Comparison of ENCODE assay signal across 18 cellular contexts in the genomic region with DNA sequence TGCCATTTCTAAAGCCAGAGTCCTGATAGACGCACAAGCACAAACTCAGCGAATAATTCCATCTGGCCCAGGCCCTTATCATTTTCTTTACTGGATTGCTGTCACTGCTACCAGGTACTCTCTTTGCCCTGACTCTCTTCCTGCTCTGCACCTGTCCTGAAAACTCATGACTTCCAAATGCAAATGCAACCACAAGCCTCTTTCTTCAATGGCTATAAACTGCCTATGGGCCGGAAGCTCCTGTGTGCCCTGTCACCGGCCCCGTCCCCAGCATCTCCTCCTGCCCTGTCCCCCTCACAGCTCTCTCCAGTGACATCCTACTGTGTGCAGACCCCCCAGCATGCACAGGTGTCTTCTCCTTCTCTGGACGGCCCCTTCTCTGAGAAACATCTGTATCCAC.
DNase-seq lines count a peak whose midpoint lies in the region; ATAC-seq, FAIRE-seq and TF ChIP-seq lines count a peak whose summit lies in the region.
"Had no signal": no experiment of that assay in that cellular context is flagged by ENCODE, and none has a peak within 500 bp of the region (broad histone marks: within the 10 kb centered on the region; RNA-seq: fewer than 3 reads in every experiment).

No MANE protein-coding gene starts in this region.

- in situ Hi-C loops in GM12878 (cut with MboI), result no loop called here
- in situ Hi-C loops in GM13976 (cut with MboI; ENCODE audit: low sequenced_read_pairs, unreplicated experiment), result no loop called here

- no peak overlapping the region for H3K4me3 Mint-ChIP-seq in HFFc6
- H3K4me3 Mint-ChIP-seq: B cell; CD8-positive, alpha-beta T cell; IgD-negative memory B cell had no signal

- no peak overlapping the region for H2AFZ ChIP-seq in GM12878 (ENCODE audit: control insufficient read depth, low read depth, low read length)

- POLR2A ChIA-PET in GM12878 (lab: Charles Lee), result no interaction called here

- CTCF ChIA-PET in GM12878 (lab: Yijun Ruan, JAX), result interaction anchor here (1.5 kb wide), 1 partner anchor 161 kb away, joined by 5 read pairs; no protein-coding TSS in a partner anchor

- peak; percentile 17 for DNase-seq in GM12865 (ENCODE audit: low read depth)
- peak; percentile 59 for DNase-seq in NCI-H526 treated with DMSO at 0.1 percent for 48 hours (lab: John Stamatoyannopoulos, UW)
- DNase-seq in GM12878 (ENCODE audit: low read depth, low spot score), result no peak
- DNase-seq in HFFc6, result no peak
- no peak for DNase-seq in GM13976 (ENCODE audit: low spot score)
- DNase-seq in activated gamma-delta T cell treated with Interleukin-2 at 50 U/mL for 16 hours, result no peak
- DNase-seq: Calu3; CD8-positive, alpha-beta T cell; DMS79 treated with DMSO at 0.1 percent for 48 hours; EL; KBM-7 had no signal

- H3K27me3 Mint-ChIP-seq in HFFc6 (ENCODE audit: insufficient read depth), result peaks cover 1% of the 10 kb centered on the region; the same call in 1 of the 2 replicates
- H3K27me3 Mint-ChIP-seq: B cell, IgD-negative memory B cell had no signal

- H3K27ac Mint-ChIP-seq in HFFc6, result no peak overlapping the region
- H3K27ac Mint-ChIP-seq: B cell; CD8-positive, alpha-beta T cell; IgD-negative memory B cell had no signal

- no peaks in the 10 kb centered on the region for H3K36me3 ChIP-seq in GM12878 (ENCODE audit: control insufficient read depth in 2 of 2, insufficient read depth in 2 of 2, low read length in 1 of 2)
- H3K36me3 ChIP-seq: BLaER1 treated with 17β-estradiol and CSF1 and Interleukin-3, amounts not matched to agents 10 nM and 100 nM; HAP-1 had no signal

- no peaks in the 10 kb centered on the region for H4K20me1 ChIP-seq in GM12878 (ENCODE audit: control insufficient read depth, insufficient read depth)
- H4K20me1 ChIP-seq: BLaER1 treated with 17β-estradiol and CSF1 and Interleukin-3, amounts not matched to agents 10 nM and 100 nM had no signal

- no TSS peak for BruUV-seq in GM12878 (replicated peaks; lab: Mats Ljungman, UMichigan)

- no peaks in the 10 kb centered on the region for H3K79me2 ChIP-seq in GM12878 (ENCODE audit: control insufficient read depth, insufficient read depth, low read length)

- no peak for FAIRE-seq in GM12878 (lab: Jason Lieb, UNC)
- FAIRE-seq: GM12892, HTR-8/SVneo had no signal

- H3K4me3 ChIP-seq in GM12865 (ENCODE audit: low read depth, low read length) (no peak overlapping the region), GM12878 (no peak overlapping the region)
- H3K4me3 ChIP-seq: BLaER1 treated with 17β-estradiol and CSF1 and Interleukin-3, amounts not matched to agents 10 nM and 100 nM; HAP-1 had no signal

- no peak overlapping the region for H3K9ac ChIP-seq in GM12878 (ENCODE audit: control insufficient read depth, insufficient read depth, low read length)
- H3K9ac ChIP-seq: BLaER1 treated with 17β-estradiol and CSF1 and Interleukin-3, amounts not matched to agents 10 nM and 100 nM had no signal

- SMC1A ChIA-PET in GM12878 (lab: Charles Lee; ENCODE audit: uncharacterized antibody, unreplicated experiment), result interaction anchor here (0.9 to 1.0 kb wide), 2 partner anchors 12 to 21 kb away, joined by 3 read pairs; no protein-coding TSS in a partner anchor

- TF ChIP-seq CTCF in GM12865 (IDR thresholded peaks at IDR 0.05; ENCODE audit: insufficient read depth, low read depth, low read length, missing control alignments), result no peak
- TF ChIP-seq CTCF in GM12878 (IDR thresholded peaks at IDR 0.05 in 2 of 3, conservative IDR thresholded peaks at IDR 0.05 in 1 of 3; ENCODE audit: control insufficient read depth in 2 of 3, extremely low read depth in 1 of 3, insufficient read depth in 1 of 3, low read depth in 3 of 3, low read length in 3 of 3), result no peak
- no peak for TF ChIP-seq CTCF in HFFc6 (IDR thresholded peaks at IDR 0.05)
- TF ChIP-seq CTCF in GM13976 (IDR thresholded peaks at IDR 0.05; ENCODE audit: borderline replicate concordance, control extremely low read depth, extremely low read depth, insufficient read depth, missing control alignments), result no peak

- no peak for TF ChIP-seq RAD21 in GM12878 (IDR thresholded peaks at IDR 0.05; ENCODE audit: insufficient read depth, low read depth, low read length)

- TF ChIP-seq EP300 in GM12878 (IDR thresholded peaks at IDR 0.05; ENCODE audit: borderline replicate concordance in 1 of 2, control insufficient read depth in 1 of 2, low read depth in 2 of 2, low read length in 2 of 2), result no peak

- intact Hi-C loops in GM12878 (cut with micrococcal nuclease; ENCODE audit: unreplicated experiment), result no loop called here

- TF ChIP-seq POLR2A in GM12878 (IDR thresholded peaks at IDR 0.05; ENCODE audit: low read depth, low read length), result no peak

- RAD21 ChIA-PET in GM12878 (lab: Charles Lee; ENCODE audit: unreplicated experiment), result no interaction called here

- H3K4me2 ChIP-seq in GM12878 (ENCODE audit: control insufficient read depth, insufficient read depth), result no peak overlapping the region
- H3K4me2 ChIP-seq: BLaER1 treated with 17β-estradiol and CSF1 and Interleukin-3, amounts not matched to agents 10 nM and 100 nM had no signal

- peak; percentile 25; the same call in 1 of the 3 replicates for ATAC-seq in GM12878
- ATAC-seq: CD8-positive, alpha-beta T cell had no signal

- no peaks in the 10 kb centered on the region for H3K9me3 Mint-ChIP-seq in HFFc6
- H3K9me3 Mint-ChIP-seq: CD8-positive, alpha-beta T cell had no signal

- H3K4me1 ChIP-seq in GM12878 (ENCODE audit: control insufficient read depth, insufficient read depth, low read length), result peaks cover 7% of the 10 kb centered on the region; the same call in 1 of the 2 replicates
- H3K4me1 ChIP-seq: HAP-1 had no signal

- H3K27me3 ChIP-seq in GM12878 (replicated peaks in 1 of 2; ENCODE audit: control insufficient read depth in 2 of 2, insufficient read depth in 2 of 2, low read length in 1 of 2), result no peaks in the 10 kb centered on the region
- H3K27me3 ChIP-seq: BLaER1 treated with 17β-estradiol and CSF1 and Interleukin-3, amounts not matched to agents 10 nM and 100 nM had no signal

- H3K27ac ChIP-seq in GM12878 (ENCODE audit: control insufficient read depth, insufficient read depth), result no peak overlapping the region
- H3K27ac ChIP-seq: BLaER1 treated with 17β-estradiol and CSF1 and Interleukin-3, amounts not matched to agents 10 nM and 100 nM; HL-60 had no signal

- H3K9me3 ChIP-seq in GM12878 (replicated peaks; ENCODE audit: control insufficient read depth, insufficient read depth, low read length), result no peaks in the 10 kb centered on the region
- H3K9me3 ChIP-seq: BLaER1 treated with 17β-estradiol and CSF1 and Interleukin-3, amounts not matched to agents 10 nM and 100 nM; HAP-1 had no signal

- WGBS in GM12878 (ENCODE audit: insufficient coverage, insufficient replicate concordance, low lambda C conversion rate, missing lambda C conversion rate), result 73% methylated on average over 6 of the region's 6 CpGs

- H3K36me3 Mint-ChIP-seq in HFFc6 (ENCODE audit: low read depth), result no peaks in the 10 kb centered on the region

- H3K4me1 Mint-ChIP-seq in HFFc6 (ENCODE audit: low read depth), result peaks cover 5% of the 10 kb centered on the region; the same call in 1 of the 2 replicates

TF ChIP-seq in GM12878, 131 proteins besides CTCF, POLR2A, EP300 and RAD21 (continues in another document):
- TF ChIP-seq, protein P1, sequence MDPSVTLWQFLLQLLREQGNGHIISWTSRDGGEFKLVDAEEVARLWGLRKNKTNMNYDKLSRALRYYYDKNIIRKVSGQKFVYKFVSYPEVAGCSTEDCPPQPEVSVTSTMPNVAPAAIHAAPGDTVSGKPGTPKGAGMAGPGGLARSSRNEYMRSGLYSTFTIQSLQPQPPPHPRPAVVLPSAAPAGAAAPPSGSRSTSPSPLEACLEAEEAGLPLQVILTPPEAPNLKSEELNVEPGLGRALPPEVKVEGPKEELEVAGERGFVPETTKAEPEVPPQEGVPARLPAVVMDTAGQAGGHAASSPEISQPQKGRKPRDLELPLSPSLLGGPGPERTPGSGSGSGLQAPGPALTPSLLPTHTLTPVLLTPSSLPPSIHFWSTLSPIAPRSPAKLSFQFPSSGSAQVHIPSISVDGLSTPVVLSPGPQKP (IDR thresholded peaks at IDR 0.05; ENCODE audit: low read depth, low read length), result no peak
- TF ChIP-seq LARP7 (IDR thresholded peaks at IDR 0.05), result no peak
- no peak for TF ChIP-seq ZZZ3 (IDR thresholded peaks at IDR 0.05; ENCODE audit: control insufficient read depth, insufficient read length, low read depth)
- TF ChIP-seq, protein P2, sequence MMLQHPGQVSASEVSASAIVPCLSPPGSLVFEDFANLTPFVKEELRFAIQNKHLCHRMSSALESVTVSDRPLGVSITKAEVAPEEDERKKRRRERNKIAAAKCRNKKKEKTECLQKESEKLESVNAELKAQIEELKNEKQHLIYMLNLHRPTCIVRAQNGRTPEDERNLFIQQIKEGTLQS (IDR thresholded peaks at IDR 0.05; ENCODE audit: borderline replicate concordance, extremely low read depth, low read depth, low read length), result no peak
- TF ChIP-seq ZNF207 (IDR thresholded peaks at IDR 0.05; ENCODE audit: borderline replicate concordance), result no peak
- TF ChIP-seq, protein P3, sequence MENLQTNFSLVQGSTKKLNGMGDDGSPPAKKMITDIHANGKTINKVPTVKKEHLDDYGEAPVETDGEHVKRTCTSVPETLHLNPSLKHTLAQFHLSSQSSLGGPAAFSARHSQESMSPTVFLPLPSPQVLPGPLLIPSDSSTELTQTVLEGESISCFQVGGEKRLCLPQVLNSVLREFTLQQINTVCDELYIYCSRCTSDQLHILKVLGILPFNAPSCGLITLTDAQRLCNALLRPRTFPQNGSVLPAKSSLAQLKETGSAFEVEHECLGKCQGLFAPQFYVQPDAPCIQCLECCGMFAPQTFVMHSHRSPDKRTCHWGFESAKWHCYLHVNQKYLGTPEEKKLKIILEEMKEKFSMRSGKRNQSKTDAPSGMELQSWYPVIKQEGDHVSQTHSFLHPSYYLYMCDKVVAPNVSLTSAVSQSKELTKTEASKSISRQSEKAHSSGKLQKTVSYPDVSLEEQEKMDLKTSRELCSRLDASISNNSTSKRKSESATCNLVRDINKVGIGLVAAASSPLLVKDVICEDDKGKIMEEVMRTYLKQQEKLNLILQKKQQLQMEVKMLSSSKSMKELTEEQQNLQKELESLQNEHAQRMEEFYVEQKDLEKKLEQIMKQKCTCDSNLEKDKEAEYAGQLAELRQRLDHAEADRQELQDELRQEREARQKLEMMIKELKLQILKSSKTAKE (IDR thresholded peaks at IDR 0.05; ENCODE audit: low read depth, poor library complexity, severe bottlenecking), result no peak

Comparison
In these comparisons a context has a peak if more than half of its experiments do, and no peak if none do; other contexts are left out.
1. DNase-seq: peak in GM12865 (single experiment) and NCI-H526 treated with DMSO at 0.1 percent for 48 hours (single experiment); none in GM12878 (single experiment), HFFc6 (single experiment), GM13976 (single experiment) and activated gamma-delta T cell treated with Interleukin-2 at 50 U/mL for 16 hours (single experiment).